ENCODE assay signal across 18 cellular contexts in genomic region chr15:59166601-59167265, GRCh38. TPM values are rescaled to one million over a fixed set of nuclear protein-coding genes. Genes with fewer than 3 reads are reported as not detected.
DNase-seq lines count a peak whose midpoint lies in the region; ATAC-seq and TF ChIP-seq lines count a peak whose summit lies in the region.
"Had no signal": no experiment of that assay in that cellular context is flagged by ENCODE, and none has a peak within 500 bp of the region (broad histone marks: within the 10 kb centered on the region; RNA-seq: fewer than 3 reads in every experiment).

No MANE protein-coding gene starts in this region.

- no peaks in the 10 kb centered on the region for H3K9me3 ChIP-seq in IMR-90 (ENCODE audit: control insufficient read depth, insufficient read depth, low read length)
- no peaks in the 10 kb centered on the region for H3K9me3 ChIP-seq in breast epithelium
- H3K9me3 ChIP-seq in neuronal stem cell (replicated peaks in 1 of 2; ENCODE audit: control insufficient read depth in 2 of 2, insufficient read depth in 1 of 2, low read depth in 1 of 2, low read length in 2 of 2) = no peaks in the 10 kb centered on the region
- H3K9me3 ChIP-seq: adrenal gland, gastroesophageal sphincter, psoas muscle had no signal

- peak; percentile 17 for DNase-seq in COLO668 (lab: John Stamatoyannopoulos, UW; ENCODE audit: unreplicated experiment)
- no peak for DNase-seq in IMR-90
- DNase-seq in breast epithelium (ENCODE audit: low spot score in 2 of 2) = no peak
- peak; percentile 30 for DNase-seq in medulla oblongata (ENCODE audit: extremely low spot score)
- no peak for DNase-seq in neuronal stem cell (ENCODE audit: low spot score)
- DNase-seq in stimulated activated CD4-positive, alpha-beta T cell treated with anti-CD3 and anti-CD28 coated beads, Interleukin-4, amount 100 ng/mL, for 24 hours = no peak
- no peak for DNase-seq in KBM-7
- DNase-seq: adrenal gland, GOT3, OCI-M1, psoas muscle, SW 1271 had no signal

- H2AK5ac ChIP-seq in IMR-90 (ENCODE audit: low read depth, low read length) (peak overlapping the region; percentile 94), neuronal stem cell (ENCODE audit: low read depth, low read length) (no peak overlapping the region)

- TF ChIP-seq POLR2A in IMR-90 (IDR thresholded peaks at IDR 0.05; ENCODE audit: low read depth, low read length) (no peak), breast epithelium (IDR thresholded peaks at IDR 0.05) (no peak)

- peaks cover 16% of the 10 kb centered on the region for H3K9me1 ChIP-seq in IMR-90 (ENCODE audit: insufficient read depth, low read length)

- H3K4me1 ChIP-seq in IMR-90 (ENCODE audit: control insufficient read depth, insufficient read depth, low read length) (peaks cover 27% of the 10 kb centered on the region), breast epithelium (peaks cover 22 to 44% of the 10 kb centered on the region in 2 donors), neuronal stem cell (ENCODE audit: control insufficient read depth in 2 of 2, insufficient read depth in 1 of 2, low read depth in 1 of 2, low read length in 2 of 2) (peaks cover 2 to 4% of the 10 kb centered on the region in 2 donors)
- H3K4me1 ChIP-seq: psoas muscle had no signal

- 100% methylated on average over 2 of the region's 11 CpGs; no CpG with 5 or more reads in 1 of the 2 experiments for WGBS in IMR-90 (ENCODE audit: extremely low coverage in 2 of 2, insufficient read length in 1 of 2), 2 experiments
- WGBS in neuronal stem cell (ENCODE audit: extremely low coverage in 2 of 2, insufficient read length in 2 of 2, insufficient replicate concordance in 1 of 2), 2 donors = no CpG with 5 or more reads among the region's 11 CpGs

- peak overlapping the region; percentile 21; the same call in 1 of the 2 replicates for H3K27ac ChIP-seq in IMR-90 (ENCODE audit: insufficient read depth, low read length)
- peak overlapping the region; percentile 94 to 98 for H3K27ac ChIP-seq in breast epithelium
- H3K27ac ChIP-seq in neuronal stem cell (replicated peaks; ENCODE audit: low read length) = no peak overlapping the region
- H3K27ac ChIP-seq: adrenal gland, gastroesophageal sphincter, psoas muscle had no signal

- H4K5ac ChIP-seq in IMR-90 (ENCODE audit: low read depth, low read length) = peak overlapping the region; percentile 87

- H2AK9ac ChIP-seq in IMR-90 (replicated peaks; ENCODE audit: low read depth, low read length, poor library complexity) = peak overlapping the region; percentile 12

- H2BK15ac ChIP-seq in IMR-90 (ENCODE audit: low read depth, low read length) = peak overlapping the region; percentile 62; the same call in 2 of the 3 replicates
- no peak overlapping the region for H2BK15ac ChIP-seq in neuronal stem cell (ENCODE audit: low read length)

- POLR2A ChIA-PET in IMR-90 (lab: Charles Lee; ENCODE audit: unreplicated experiment) = no interaction called here

- H3K4ac ChIP-seq in IMR-90 (ENCODE audit: low read depth, low read length) = peak overlapping the region; percentile 84
- H3K4ac ChIP-seq in neuronal stem cell (ENCODE audit: low read length) = no peak overlapping the region

- H2BK5ac ChIP-seq in IMR-90 (ENCODE audit: low read depth, low read length, poor library complexity, severe bottlenecking) (peak overlapping the region; percentile 59), neuronal stem cell (ENCODE audit: low read length) (no peak overlapping the region)

- TF ChIP-seq RAD21 in IMR-90 (IDR thresholded peaks at IDR 0.05; ENCODE audit: low read length) = no peak

- H3K56ac ChIP-seq in IMR-90 (ENCODE audit: extremely low read depth, insufficient read depth, low read length) = no peak overlapping the region

- dilution Hi-C loops in IMR-90 (cut with HindIII; ENCODE audit: low sequenced_read_pairs, unreplicated experiment) = no loop called here

- TF ChIP-seq CTCF in IMR-90 (conservative IDR thresholded peaks at IDR 0.05; ENCODE audit: low read depth, low read length) (no peak), breast epithelium (IDR thresholded peaks at IDR 0.05) (no peak)

- no peak overlapping the region for H3K4me2 ChIP-seq in IMR-90 (ENCODE audit: low read depth, low read length)
- no peak overlapping the region for H3K4me2 ChIP-seq in neuronal stem cell (ENCODE audit: insufficient read depth, low read length, poor library complexity, severe bottlenecking)

- peak overlapping the region; percentile 83 for H3K14ac ChIP-seq in IMR-90 (replicated peaks; ENCODE audit: low read depth, low read length)
- no peak overlapping the region for H3K14ac ChIP-seq in neuronal stem cell (ENCODE audit: low read length)

- peak overlapping the region; percentile 82 for H2BK20ac ChIP-seq in IMR-90 (ENCODE audit: low read depth, low read length)

- H2BK120ac ChIP-seq in IMR-90 (ENCODE audit: low read depth, low read length) = peak overlapping the region; percentile 80
- no peak overlapping the region for H2BK120ac ChIP-seq in neuronal stem cell (ENCODE audit: low read depth, low read length)

- CTCF ChIA-PET in IMR-90 (lab: Yijun Ruan, JAX) = interaction anchor here (0.6 to 0.9 kb wide), 2 partner anchors 80 to 86 kb away, joined by 3 to 4 read pairs; no protein-coding TSS in a partner anchor

- intact Hi-C loops in IMR-90 (cut with micrococcal nuclease) = loop anchor here (5.0 kb wide), 1 partner anchor 134 kb away; no protein-coding TSS in a partner anchor
- intact Hi-C loops in breast epithelium (cut with DNase I; ENCODE audit: low total_unique reads) = no loop called here

- H3K36me3 ChIP-seq in IMR-90 (ENCODE audit: control insufficient read depth, insufficient read depth, low read length) (peaks cover 18% of the 10 kb centered on the region), breast epithelium (no peaks in the 10 kb centered on the region), neuronal stem cell (replicated peaks in 1 of 2; ENCODE audit: control insufficient read depth in 2 of 2, insufficient read depth in 2 of 2, low read length in 2 of 2) (peaks cover 6 to 18% of the 10 kb centered on the region in 2 donors)
- H3K36me3 ChIP-seq: adrenal gland had no signal

- H3K27me3 ChIP-seq in IMR-90 (ENCODE audit: control insufficient read depth, insufficient read depth, low read length) = no peaks in the 10 kb centered on the region
- H3K27me3 ChIP-seq in breast epithelium = no peaks in the 10 kb centered on the region
- H3K27me3 ChIP-seq in neuronal stem cell (ENCODE audit: control insufficient read depth in 3 of 3, insufficient read depth in 3 of 3, low read depth in 1 of 3, low read length in 3 of 3) = no peaks in the 10 kb centered on the region
- H3K27me3 ChIP-seq: adrenal gland, gastroesophageal sphincter had no signal

- H2BK12ac ChIP-seq in neuronal stem cell (ENCODE audit: low read length) = no peak overlapping the region

- peak overlapping the region in 1 of 2 experiments; percentile 71; a peak in 3 of 4 replicates for H4K8ac ChIP-seq in IMR-90 (ENCODE audit: low read depth in 2 of 2, low read length in 2 of 2)
- H4K8ac ChIP-seq in neuronal stem cell (ENCODE audit: low read depth, low read length) = no peak overlapping the region

- H3K4me3 ChIP-seq in IMR-90 (ENCODE audit: insufficient read depth, low read depth, low read length) (no peak overlapping the region), breast epithelium (no peak overlapping the region), neuronal stem cell (ENCODE audit: low read length in 2 of 2) (no peak overlapping the region)
- H3K4me3 ChIP-seq: adrenal gland, gastroesophageal sphincter, psoas muscle had no signal

- BruUV-seq in IMR-90 (replicated peaks; lab: Mats Ljungman, UMichigan) = no TSS peak

- H4K91ac ChIP-seq in IMR-90 (ENCODE audit: insufficient read depth, low read depth, low read length) (peak overlapping the region; percentile 53), neuronal stem cell (ENCODE audit: low read depth, low read length, poor library complexity) (no peak overlapping the region)

- no peak for ATAC-seq in IMR-90 (ENCODE audit: low read depth)
- ATAC-seq in GM21723 (IDR thresholded peaks at IDR 0.05; ENCODE audit: unreplicated experiment) = no peak
- ATAC-seq: activated CD4-positive, CD25-positive, alpha-beta regulatory T cell treated with anti-CD3 and anti-CD28 coated beads, Interleukin-2, amount 50 U/mL, for 24 hours; gastroesophageal sphincter; psoas muscle had no signal

- H3K79me1 ChIP-seq in IMR-90 (ENCODE audit: low read depth in 1 of 2, low read length in 2 of 2) (peaks cover 7 to 29% of the 10 kb centered on the region in 2 experiments; a peak in 3 of 4 replicates), neuronal stem cell (ENCODE audit: low read depth, low read length) (no peaks in the 10 kb centered on the region)

- H4K20me1 ChIP-seq in IMR-90 (ENCODE audit: insufficient read depth, low read length) = no peaks in the 10 kb centered on the region

- H3K23ac ChIP-seq in IMR-90 (ENCODE audit: low read depth, low read length) (peak overlapping the region; percentile 73; the same call in 1 of the 2 replicates), neuronal stem cell (ENCODE audit: low read depth, low read length, poor library complexity) (no peak overlapping the region)

- in situ Hi-C loops in IMR-90 (cut with MboI; ENCODE audit: low sequenced_read_pairs) (no loop called here), KBM-7 (cut with MboI; ENCODE audit: low pct_unique_long_range_greater_than_20kb, low sequenced_read_pairs) (no loop called here)

- H2AFZ ChIP-seq in IMR-90 (replicated peaks; ENCODE audit: low read length, poor library complexity) = no peak overlapping the region
- H2AFZ ChIP-seq in neuronal stem cell (ENCODE audit: low read length) = no peak overlapping the region

- H3K9ac ChIP-seq in IMR-90 (ENCODE audit: low read depth, low read length) (no peak overlapping the region), neuronal stem cell (ENCODE audit: low read depth, low read length, poor library complexity) (no peak overlapping the region)

- H3K18ac ChIP-seq in IMR-90 (ENCODE audit: low read depth, low read length) (peak overlapping the region; percentile 81), neuronal stem cell (ENCODE audit: low read length) (no peak overlapping the region)

TF ChIP-seq in IMR-90, 13 proteins besides CTCF, POLR2A, EP300 and RAD21 (continues in another document):
- TF ChIP-seq FOS (IDR thresholded peaks at IDR 0.05; ENCODE audit: low read depth, low read length) (no peak), CHD1 (IDR thresholded peaks at IDR 0.05; ENCODE audit: low read depth, low read length) (no peak), RCOR1 (IDR thresholded peaks at IDR 0.05; ENCODE audit: insufficient replicate concordance, low read length) (no peak), BHLHE40 (IDR thresholded peaks at IDR 0.05; ENCODE audit: low read depth, low read length) (no peak)

RNA-seq across cellular contexts. Expression of gene LDHAL6B, which starts 39.9 kb away (rescaled TPM):
- total RNA-seq in IMR-90 (2012; rRNA removed) (not detected in 2 replicates), breast epithelium (not detected)
- not detected in 2 replicates for polyA plus RNA-seq in IMR-90 (2012; rRNA removed)
- polyA plus RNA-seq in IMR-90 (2012; cell fraction: cytosol; rRNA removed) = not detected in 2 replicates
- polyA plus RNA-seq in IMR-90 (2012; cell fraction: nucleus; rRNA removed; ENCODE audit: low replicate concordance) = not detected in 2 replicates
- polyA plus RNA-seq in neuronal stem cell (2013, experiment 1 of 2) = 0.07 TPM
- 0.11 TPM for polyA plus RNA-seq in neuronal stem cell (2013, experiment 2 of 2)
- total RNA-seq: adrenal gland, Daoy, dermis microvascular lymphatic vessel endothelial cell, LHCN-M2, psoas muscle had no signal
- polyA plus RNA-seq: adrenal gland had no signal

Comparison
In these comparisons a context has a peak if more than half of its experiments do, and no peak if none do; other contexts are left out.
1. DNase-seq: peak in COLO668 (single experiment) and medulla oblongata (single experiment); none in IMR-90 (single experiment), breast epithelium (0 of 2), neuronal stem cell (single experiment), stimulated activated CD4-positive, alpha-beta T cell treated with anti-CD3 and anti-CD28 coated beads, Interleukin-4, amount 100 ng/mL, for 24 hours (single experiment) and KBM-7 (single experiment).